In the genomic region with DNA sequence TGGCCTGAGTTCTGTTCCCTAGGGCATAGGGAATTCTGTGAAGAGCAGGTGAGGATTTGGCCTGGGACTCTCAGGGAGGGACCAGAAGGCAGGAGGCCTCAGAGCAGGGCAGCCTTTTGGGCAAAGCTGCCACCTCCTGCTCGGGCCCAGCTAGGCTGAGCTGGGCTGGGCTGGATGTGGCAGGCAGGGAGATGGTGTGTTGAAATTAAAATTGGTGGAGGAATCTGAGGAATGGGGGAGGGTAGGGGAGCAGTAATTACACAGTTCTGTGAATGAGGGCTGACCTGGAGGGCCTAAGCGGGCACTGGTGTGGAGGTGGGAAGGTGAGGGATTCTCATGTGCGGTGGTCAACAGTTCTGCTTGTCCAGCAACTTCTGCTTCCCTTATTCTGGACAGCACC, we compare ENCODE assay signal across 23 cellular contexts. TPM values are rescaled to one million over a fixed set of nuclear protein-coding genes. Genes with fewer than 3 reads are reported as not detected.
"Had no signal": no experiment of that assay in that cellular context is flagged by ENCODE, and none has a peak within 500 bp of the region (broad histone marks: within the 10 kb centered on the region; RNA-seq: fewer than 3 reads in every experiment).

No MANE protein-coding gene starts in this region.

- H3K4me2 ChIP-seq: hepatocyte had no signal

- ATAC-seq: left colon; left ventricle myocardium superior; natural killer cell treated with Interleukin-12 subunit alpha and Interleukin-12 subunit beta and Interleukin-15 and Interleukin-18, amount 100 ng/mL, for 72 hours had no signal

- H3K36me3 ChIP-seq: right atrium auricular region, sigmoid colon, stomach, thoracic aorta, transverse colon had no signal

- H3K27me3 Mint-ChIP-seq: natural killer cell treated with Interleukin-12 subunit alpha and Interleukin-12 subunit beta and Interleukin-15 and Interleukin-18, amount 100 ng/mL, for 72 hours had no signal

- H3K36me3 Mint-ChIP-seq: natural killer cell treated with Interleukin-12 subunit alpha and Interleukin-12 subunit beta and Interleukin-15 and Interleukin-18, amount 100 ng/mL, for 72 hours had no signal

- H3K27ac ChIP-seq: hepatocyte, right atrium auricular region, sigmoid colon, thoracic aorta, transverse colon had no signal

- H3K4me3 Mint-ChIP-seq: natural killer cell treated with Interleukin-12 subunit alpha and Interleukin-12 subunit beta and Interleukin-15 and Interleukin-18, amount 100 ng/mL, for 72 hours had no signal

- FAIRE-seq: colon, endothelial cell of umbilical vein, kidney had no signal

- H3K4me1 ChIP-seq: right atrium auricular region, sigmoid colon, stomach, transverse colon had no signal

- DNase-seq: dermis blood vessel endothelial cell; erythroblast; foreskin melanocyte; head of caudate nucleus; kidney; left colon; left ventricle myocardium superior; mesenchymal stem cell; midbrain; sigmoid colon; stimulated activated CD4-positive, alpha-beta T cell treated with anti-CD3 and anti-CD28 coated beads, Interleukin-12 subunit alpha, Interleukin-12 subunit beta, amount 100 ng/mL, for 4 hours; stimulated activated naive CD4-positive, alpha-beta T cell; stomach; substantia nigra; transverse colon had no signal

- H3K27me3 ChIP-seq: hepatocyte, right atrium auricular region, sigmoid colon, stomach, transverse colon had no signal

- H3K4me3 ChIP-seq: hepatocyte, lung, right atrium auricular region, sigmoid colon, skin epidermis, stomach, thoracic aorta, transverse colon had no signal

- H3K9me3 ChIP-seq: right atrium auricular region, sigmoid colon, stomach, thoracic aorta, transverse colon had no signal

- H3K79me2 ChIP-seq: hepatocyte had no signal

- H2AFZ ChIP-seq: hepatocyte had no signal

RNA-seq across cellular contexts. Expression of gene ASPRV1, which starts 22.0 kb away (rescaled TPM):
- polyA plus RNA-seq: hepatocyte had no signal
